In the genomic region with DNA sequence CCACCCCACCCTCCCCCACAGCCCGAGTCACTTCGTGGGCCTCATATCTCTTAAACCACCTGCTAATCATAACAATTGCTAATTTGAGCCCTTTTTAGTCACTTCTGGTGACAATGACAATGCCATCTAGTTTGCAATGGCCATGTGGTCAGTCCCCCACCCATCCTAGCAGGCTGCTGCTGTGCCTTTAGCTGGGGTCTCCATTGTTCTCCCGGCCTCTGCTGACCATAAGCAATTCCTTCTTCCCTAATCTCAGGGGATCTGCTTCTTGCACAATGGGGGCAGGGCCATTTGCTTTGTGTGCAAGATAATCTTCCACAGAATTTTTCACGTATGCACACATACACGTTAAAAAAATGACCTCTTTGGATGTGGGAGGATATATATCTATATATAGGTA, we compare ENCODE assay signal across 34 cellular contexts.
"Had no signal": no experiment of that assay in that cellular context is flagged by ENCODE, and none has a peak within 500 bp of the region (broad histone marks: within the 10 kb centered on the region; RNA-seq: fewer than 3 reads in every experiment).

No MANE protein-coding gene starts in this region.

- H3K4me3 Mint-ChIP-seq: activated B cell treated with CpG ODN at 0.5 μM for 24 hours; activated CD4-positive, alpha-beta memory T cell treated with anti-CD3 and anti-CD28 coated beads for 36 hours; activated naive CD4-positive, alpha-beta T cell treated with anti-CD3 and anti-CD28 coated beads for 36 hours; activated naive CD8-positive, alpha-beta T cell; activated naive CD8-positive, alpha-beta T cell treated with anti-CD3 and anti-CD28 coated beads, Interleukin-2, amount 50 U/mL, for 24 hours; activated T-cell treated with anti-CD3 and anti-CD28 coated beads, Interleukin-2, amount 50 U/mL, for 4 hours; activated T-helper 1 cell treated with anti-CD3 and anti-CD28 coated beads, Interleukin-12 subunit alpha, Interleukin-12 subunit beta, Interleukin-2, Interleukin-4 antibody, amounts not matched to agents 30 ng/mL and 10 ng/mL and 1 ng/mL, durations not matched to agents 14 hours and 24 hours and 36 hours; T-helper 1 cell treated with Interleukin-12 subunit alpha and Interleukin-12 subunit beta and Interleukin-4 antibody, amounts not matched to agents 30 μg/mL and 1 μg/mL, for 36 hours; T-helper 2 cell treated with Interferon-gamma antibody and Interleukin-4, amounts not matched to agents 5 μg/mL and 100 μg/mL, for 36 hours had no signal

- H3K9me3 Mint-ChIP-seq: activated B cell treated with CpG ODN at 0.5 μM for 24 hours; activated T-cell treated with anti-CD3 and anti-CD28 coated beads, Interleukin-2, amount 50 U/mL, for 4 hours; activated T-helper 1 cell treated with anti-CD3 and anti-CD28 coated beads, Interleukin-12 subunit alpha, Interleukin-12 subunit beta, Interleukin-2, Interleukin-4 antibody, amounts not matched to agents 30 ng/mL and 10 ng/mL and 1 ng/mL, durations not matched to agents 14 hours and 24 hours and 36 hours; T-helper 1 cell treated with Interleukin-12 subunit alpha and Interleukin-12 subunit beta and Interleukin-4 antibody, amounts not matched to agents 30 μg/mL and 1 μg/mL, for 36 hours; T-helper 2 cell treated with Interferon-gamma antibody and Interleukin-4, amounts not matched to agents 5 μg/mL and 100 μg/mL, for 36 hours had no signal

- H3K4me3 ChIP-seq: Peyer's patch, SJSA1 had no signal

- H3K9ac ChIP-seq: KMS-11, SK-N-SH had no signal

- H3K4me1 ChIP-seq: Peyer's patch, SJSA1 had no signal

- H3K9me2 ChIP-seq: SK-N-SH had no signal

- H3K27ac Mint-ChIP-seq: activated B cell treated with CpG ODN at 0.5 μM for 24 hours; activated CD4-positive, alpha-beta memory T cell treated with anti-CD3 and anti-CD28 coated beads for 36 hours; activated naive CD4-positive, alpha-beta T cell treated with anti-CD3 and anti-CD28 coated beads for 36 hours; activated naive CD8-positive, alpha-beta T cell; activated naive CD8-positive, alpha-beta T cell treated with anti-CD3 and anti-CD28 coated beads, Interleukin-2, amount 50 U/mL, for 24 hours; activated T-helper 1 cell treated with anti-CD3 and anti-CD28 coated beads, Interleukin-12 subunit alpha, Interleukin-12 subunit beta, Interleukin-2, Interleukin-4 antibody, amounts not matched to agents 30 ng/mL and 10 ng/mL and 1 ng/mL, durations not matched to agents 14 hours and 24 hours and 36 hours; T-helper 1 cell treated with Interleukin-12 subunit alpha and Interleukin-12 subunit beta and Interleukin-4 antibody, amounts not matched to agents 30 μg/mL and 1 μg/mL, for 36 hours; T-helper 2 cell treated with Interferon-gamma antibody and Interleukin-4, amounts not matched to agents 5 μg/mL and 100 μg/mL, for 36 hours had no signal

- DNase-seq: activated B cell treated with CpG ODN at 0.5 μM for 24 hours; activated CD4-positive, alpha-beta memory T cell treated with anti-CD3 and anti-CD28 coated beads for 36 hours; activated CD4-positive, alpha-beta T cell treated with anti-CD3 and anti-CD28 coated beads for 4 hours; activated CD4-positive, alpha-beta T cell treated with anti-CD3 and anti-CD28 coated beads, Interleukin-2, amount 50 U/mL, for 1 hour; activated CD4-positive, CD25-positive, alpha-beta regulatory T cell treated with anti-CD3 and anti-CD28 coated beads, Interleukin-2, amount 50 U/mL, for 72 hours; activated CD8-positive, alpha-beta memory T cell treated with anti-CD3 and anti-CD28 coated beads, Interleukin-2, amount 50 U/mL, for 4 hours; activated gamma-delta T cell treated with Interleukin-2 at 50 U/mL for 16 hours; activated naive CD4-positive, alpha-beta T cell treated with anti-CD3 and anti-CD28 coated beads for 36 hours; activated naive CD8-positive, alpha-beta T cell treated with anti-CD3 and anti-CD28 coated beads, Interleukin-2, amount 50 U/mL, for 24 hours; activated T-cell treated with anti-CD3 and anti-CD28 coated beads for 4 hours; activated T-cell treated with anti-CD3 and anti-CD28 coated beads, Interleukin-2, amount 50 U/mL, for 4 hours; anterior cingulate cortex; central memory CD4-positive, alpha-beta T cell; MM.1S; MV-4-11; NCI-H1092; NCI-H1436 treated with DMSO at 0.1 percent for 48 hours; NCI-H1694 treated with DMSO at 0.1 percent for 48 hours; NCI-H2029; NCI-H510A treated with DMSO at 0.1 percent for 48 hours; NCI-H526 treated with DMSO at 0.1 percent for 48 hours; NCI-H774; PC-3; Peyer's patch; RPMI8226; SHP77 treated with DMSO at 0.1 percent for 48 hours; SK-N-SH had no signal

- ATAC-seq: activated naive CD8-positive, alpha-beta T cell treated with anti-CD3 and anti-CD28 coated beads, Interleukin-2, amount 50 U/mL, for 24 hours; activated T-cell treated with anti-CD3 and anti-CD28 coated beads, Interleukin-2, amount 50 U/mL, for 4 hours; PC-3 had no signal

- H3K4me1 Mint-ChIP-seq: activated B cell treated with CpG ODN at 0.5 μM for 24 hours had no signal

- H3K27me3 ChIP-seq: Peyer's patch, SJSA1 had no signal

- H3K36me3 Mint-ChIP-seq: activated CD4-positive, alpha-beta memory T cell treated with anti-CD3 and anti-CD28 coated beads for 36 hours; activated naive CD8-positive, alpha-beta T cell; brain had no signal

- H3K9me3 ChIP-seq: Peyer's patch, SJSA1, SK-N-SH had no signal

- H3K27ac ChIP-seq: KMS-11, Peyer's patch, SJSA1 had no signal

- H3K36me3 ChIP-seq: Peyer's patch, SJSA1 had no signal
